ENCODE assay signal across 8 cellular contexts in the genomic region with DNA sequence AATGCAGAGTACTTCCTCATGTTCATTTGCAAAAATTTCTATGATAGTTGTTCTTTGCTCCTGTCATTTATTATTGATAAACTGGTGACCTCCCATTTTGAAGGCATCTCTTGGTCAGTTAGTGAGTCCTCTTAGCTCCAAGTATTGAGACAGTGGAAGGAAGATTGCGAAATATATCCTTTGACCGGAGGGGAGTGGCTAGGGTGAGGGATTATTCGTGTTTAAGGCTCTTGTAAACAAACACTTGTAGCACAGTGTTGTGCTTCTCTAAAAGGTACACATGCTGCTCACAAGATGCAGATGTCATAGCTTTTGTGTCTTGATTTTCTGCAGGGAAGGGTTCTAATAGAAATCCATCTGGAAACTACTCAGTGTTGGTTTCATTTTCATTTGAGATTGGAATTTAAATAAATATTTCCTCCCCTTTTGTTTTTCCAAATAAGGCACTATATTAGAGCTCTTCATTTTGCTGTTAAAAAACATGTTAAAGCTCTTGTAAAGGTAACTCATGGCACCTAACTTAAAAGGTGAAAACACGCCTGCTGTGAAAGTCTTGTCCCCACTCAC. TPM values are rescaled to one million over a fixed set of nuclear protein-coding genes. Genes with fewer than 3 reads are reported as not detected.
DNase-seq lines count a peak whose midpoint lies in the region; ATAC-seq and TF ChIP-seq lines count a peak whose summit lies in the region.

No MANE protein-coding gene starts in this region.

- H3K36me3 ChIP-seq in upper lobe of right lung, result no peaks in the 10 kb centered on the region

- H3K4me1 ChIP-seq in upper lobe of right lung, result peaks cover 6% of the 10 kb centered on the region

- H3K36me3 Mint-ChIP-seq in activated T-cell treated with anti-CD3 and anti-CD28 coated beads, Interleukin-2, amount 50 U/mL, for 72 hours (ENCODE audit: insufficient read depth in 2 of 2), result peaks cover 0 to 11% of the 10 kb centered on the region in 2 donors
- H3K36me3 Mint-ChIP-seq in activated T-cell treated with anti-CD3 and anti-CD28 coated beads, Interleukin-2, amount 50 U/mL, for 24 hours (ENCODE audit: low read depth), result peaks cover 63% of the 10 kb centered on the region

- H3K27ac Mint-ChIP-seq in activated T-cell treated with anti-CD3 and anti-CD28 coated beads, Interleukin-2, amount 50 U/mL, for 72 hours, result peak overlapping the region; percentile 42
- H3K27ac Mint-ChIP-seq in activated T-cell treated with anti-CD3 and anti-CD28 coated beads, Interleukin-2, amount 50 U/mL, for 24 hours, result no peak overlapping the region

- H3K9me3 Mint-ChIP-seq in activated T-cell treated with anti-CD3 and anti-CD28 coated beads, Interleukin-2, amount 50 U/mL, for 72 hours, result no peaks in the 10 kb centered on the region
- H3K9me3 Mint-ChIP-seq in activated T-cell treated with anti-CD3 and anti-CD28 coated beads, Interleukin-2, amount 50 U/mL, for 24 hours, result no peaks in the 10 kb centered on the region

- no peak for DNase-seq in activated T-cell treated with anti-CD3 and anti-CD28 coated beads, Interleukin-2, amount 50 U/mL, for 72 hours
- no peak for DNase-seq in activated T-cell treated with anti-CD3 and anti-CD28 coated beads, Interleukin-2, amount 50 U/mL, for 24 hours
- DNase-seq in astrocyte of the cerebellum (ENCODE audit: low read depth) (no peak), left colon (no peak), upper lobe of right lung (no peak), DMS153 treated with DMSO at 0.1 percent for 48 hours (lab: John Stamatoyannopoulos, UW; ENCODE audit: unreplicated experiment) (no peak), RPMI8226 (no peak)

- in situ Hi-C loops in astrocyte of the cerebellum (cut with HindIII; ENCODE audit: low sequenced_read_pairs), result no loop called here

- no peak for ATAC-seq in activated T-cell treated with anti-CD3 and anti-CD28 coated beads, Interleukin-2, amount 50 U/mL, for 72 hours (replicated peaks in 1 of 2)
- ATAC-seq in left colon (peak; percentile 93), upper lobe of right lung (peak; percentile 81), GM21723 (IDR thresholded peaks at IDR 0.05; ENCODE audit: unreplicated experiment) (no peak)

- no peaks in the 10 kb centered on the region for H3K27me3 Mint-ChIP-seq in activated T-cell treated with anti-CD3 and anti-CD28 coated beads, Interleukin-2, amount 50 U/mL, for 72 hours (ENCODE audit: low read depth)
- H3K27me3 Mint-ChIP-seq in activated T-cell treated with anti-CD3 and anti-CD28 coated beads, Interleukin-2, amount 50 U/mL, for 24 hours, result no peaks in the 10 kb centered on the region

- H3K4me1 Mint-ChIP-seq in activated T-cell treated with anti-CD3 and anti-CD28 coated beads, Interleukin-2, amount 50 U/mL, for 72 hours (ENCODE audit: low read depth), result peaks cover 17% of the 10 kb centered on the region
- H3K4me1 Mint-ChIP-seq in activated T-cell treated with anti-CD3 and anti-CD28 coated beads, Interleukin-2, amount 50 U/mL, for 24 hours (ENCODE audit: low read depth), result peaks cover 34% of the 10 kb centered on the region

- no peak overlapping the region for H3K4me3 Mint-ChIP-seq in activated T-cell treated with anti-CD3 and anti-CD28 coated beads, Interleukin-2, amount 50 U/mL, for 72 hours
- H3K4me3 Mint-ChIP-seq in activated T-cell treated with anti-CD3 and anti-CD28 coated beads, Interleukin-2, amount 50 U/mL, for 24 hours, result no peak overlapping the region

- H3K9me3 ChIP-seq in upper lobe of right lung, result no peaks in the 10 kb centered on the region

- H3K4me3 ChIP-seq in astrocyte of the cerebellum (ENCODE audit: low read depth, low read length) (peak overlapping the region; percentile 20), upper lobe of right lung (peak overlapping the region; percentile 36)

- no peak for TF ChIP-seq CTCF in astrocyte of the cerebellum (IDR thresholded peaks at IDR 0.05; ENCODE audit: low read depth, low read length, missing control alignments)
- no peak for TF ChIP-seq CTCF in upper lobe of right lung (IDR thresholded peaks at IDR 0.05)

- H3K27ac ChIP-seq in upper lobe of right lung, result peak overlapping the region; percentile 42

- intact Hi-C loops in left colon (cut with DNase I, micrococcal nuclease), result no loop called here
- intact Hi-C loops in upper lobe of right lung (cut with DNase I), result no loop called here

- no peaks in the 10 kb centered on the region for H3K27me3 ChIP-seq in upper lobe of right lung

RNA-seq across cellular contexts. Expression of a gene that starts 21.8 kb away (rescaled TPM):
- total RNA-seq in activated T-cell treated with anti-CD3 and anti-CD28 coated beads, Interleukin-2, amount 50 U/mL, for 72 hours, result 10 to 100 TPM; 15.3 to 24.6 TPM
- total RNA-seq in left colon (1 to 10 TPM; 7.7 to 9.7 TPM), upper lobe of right lung (12.1 TPM)

Comparison
In these comparisons a context has a peak if more than half of its experiments do, and no peak if none do; other contexts are left out.
1. ATAC-seq: peak in left colon (single experiment) and upper lobe of right lung (single experiment); none in activated T-cell treated with anti-CD3 and anti-CD28 coated beads, Interleukin-2, amount 50 U/mL, for 72 hours (0 of 2) and GM21723 (single experiment).